12 cellular contexts compared by ENCODE assay signal in the genomic region with DNA sequence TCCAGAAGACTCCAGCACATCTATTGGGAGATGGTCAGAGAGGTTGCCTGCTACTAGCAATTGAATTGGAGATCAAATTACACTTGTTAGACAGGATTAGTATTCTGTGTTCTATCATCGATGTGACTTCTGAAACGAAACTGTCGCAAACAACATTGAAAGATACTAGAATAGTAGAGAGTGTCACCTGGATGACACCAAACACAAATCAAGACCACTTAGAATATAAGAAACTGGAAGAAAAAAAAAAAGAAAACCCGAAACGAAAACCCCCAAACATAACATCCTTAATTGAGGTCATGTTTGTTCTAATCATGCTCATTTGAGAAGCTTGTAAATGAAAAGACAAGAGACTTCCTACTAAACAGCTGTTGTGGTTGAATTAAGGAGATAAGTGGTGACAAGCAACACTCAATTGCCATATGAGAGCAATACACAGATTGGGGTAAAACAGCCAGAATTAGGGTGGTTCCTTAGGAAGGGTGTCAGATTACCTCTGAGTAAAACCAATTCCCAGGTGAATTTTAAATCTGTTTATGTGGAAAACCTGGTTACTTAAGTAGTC.
DNase-seq lines count a peak whose midpoint lies in the region; ATAC-seq, FAIRE-seq and TF ChIP-seq lines count a peak whose summit lies in the region.
"Had no signal": no experiment of that assay in that cellular context is flagged by ENCODE, and none has a peak within 500 bp of the region (broad histone marks: within the 10 kb centered on the region; RNA-seq: fewer than 3 reads in every experiment).

No MANE protein-coding gene starts in this region.

- H3K4me1 Mint-ChIP-seq in nephron progenitor cell = peaks cover 43% of the 10 kb centered on the region
- H3K4me1 Mint-ChIP-seq: activated T-helper 17 cell treated with anti-CD3 and anti-CD28 coated beads, Interleukin-2, amount 50 U/mL, for 72 hours had no signal

- peak; percentile 8 for DNase-seq in NCI-H1105 treated with DMSO at 0.1 percent for 48 hours (lab: John Stamatoyannopoulos, UW)
- DNase-seq in NCI-H1105 (lab: John Stamatoyannopoulos, UW) = no peak
- no peak for DNase-seq in HTR-8/SVneo (ENCODE audit: insufficient read length, low spot score)
- DNase-seq in OCI-M1 (lab: John Stamatoyannopoulos, UW) = peak; percentile 59
- no peak for DNase-seq in nephron progenitor cell
- DNase-seq in NCI-H2196 (lab: John Stamatoyannopoulos, UW; ENCODE audit: unreplicated experiment) = no peak
- DNase-seq in left lobe of liver (ENCODE audit: low spot score) = no peak
- DNase-seq: MG63, T-helper 2 cell had no signal

- H3K27me3 Mint-ChIP-seq in nephron progenitor cell (ENCODE audit: low read depth, poor library complexity) = peaks cover 2% of the 10 kb centered on the region
- H3K27me3 Mint-ChIP-seq: activated T-helper 17 cell treated with anti-CD3 and anti-CD28 coated beads, Interleukin-2, amount 50 U/mL, for 72 hours had no signal

- no peak for TF ChIP-seq CTCF in nephron progenitor cell (IDR thresholded peaks at IDR 0.05)

- H3K27ac Mint-ChIP-seq in nephron progenitor cell = peak overlapping the region; percentile 41
- H3K27ac Mint-ChIP-seq: activated T-helper 17 cell treated with anti-CD3 and anti-CD28 coated beads, Interleukin-2, amount 50 U/mL, for 72 hours had no signal

- ATAC-seq in GM18861 (IDR thresholded peaks at IDR 0.05; ENCODE audit: unreplicated experiment) (no peak), left lobe of liver (no peak)
- ATAC-seq: activated T-helper 17 cell treated with anti-CD3 and anti-CD28 coated beads, Interleukin-2, amount 50 U/mL, for 72 hours had no signal

- no peaks in the 10 kb centered on the region for H3K36me3 Mint-ChIP-seq in nephron progenitor cell (ENCODE audit: low read depth)

- H3K9me3 Mint-ChIP-seq in nephron progenitor cell = peaks cover 5% of the 10 kb centered on the region

- FAIRE-seq in HTR-8/SVneo (lab: Jason Lieb, UNC) = peak; percentile 48
- FAIRE-seq: A204.1 had no signal

- no peak overlapping the region for H3K4me3 Mint-ChIP-seq in nephron progenitor cell
- H3K4me3 Mint-ChIP-seq: activated T-helper 17 cell treated with anti-CD3 and anti-CD28 coated beads, Interleukin-2, amount 50 U/mL, for 72 hours had no signal

Comparison
In these comparisons a context has a peak if more than half of its experiments do, and no peak if none do; other contexts are left out.
1. DNase-seq: peak in NCI-H1105 treated with DMSO at 0.1 percent for 48 hours (single experiment) and OCI-M1 (single experiment); none in NCI-H1105 (single experiment), HTR-8/SVneo (single experiment), nephron progenitor cell (single experiment), NCI-H2196 (single experiment) and left lobe of liver (single experiment).